In the genomic region with DNA sequence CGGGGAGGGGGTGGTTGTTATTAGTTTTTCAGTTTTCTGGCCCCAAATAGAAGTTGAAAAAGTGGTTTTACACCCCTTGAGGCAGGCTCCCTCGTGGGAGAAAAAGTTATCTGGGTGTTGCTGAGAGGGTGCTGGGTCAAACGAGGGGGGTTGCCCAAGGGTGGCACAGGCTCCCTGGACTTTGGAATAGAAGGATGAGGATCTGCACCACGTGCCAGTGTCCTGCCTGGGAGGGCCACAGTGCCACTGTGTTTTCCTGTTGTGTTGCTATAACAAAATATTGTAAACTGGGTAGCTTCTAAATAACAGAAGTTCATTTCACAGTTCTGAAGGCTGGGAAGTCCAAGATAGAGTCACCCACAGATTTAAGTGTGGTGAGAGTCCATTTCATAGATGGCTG, we compare ENCODE assay signal across 11 cellular contexts.
"Had no signal": no experiment of that assay in that cellular context is flagged by ENCODE, and none has a peak within 500 bp of the region (broad histone marks: within the 10 kb centered on the region; RNA-seq: fewer than 3 reads in every experiment).

No MANE protein-coding gene starts in this region.

- H3K9me3 ChIP-seq: adrenal gland, ascending aorta, body of pancreas, breast epithelium had no signal

- H3K4me1 ChIP-seq: adrenal gland, body of pancreas, breast epithelium had no signal

- ATAC-seq: activated naive CD4-positive, alpha-beta T cell treated with anti-CD3 and anti-CD28 coated beads, Interleukin-2, amount 50 U/mL, for 72 hours; activated naive CD8-positive, alpha-beta T cell treated with anti-CD3 and anti-CD28 coated beads, Interleukin-2, amount 50 U/mL, for 24 hours; activated T-cell treated with anti-CD3 and anti-CD28 coated beads, Interleukin-2, amount 50 U/mL, for 4 hours; activated T-cell treated with anti-CD3 and anti-CD28 coated beads, Interleukin-2, amount 50 U/mL, for 72 hours; activated T-helper 17 cell treated with anti-CD3 and anti-CD28 coated beads, Interleukin-2, amount 50 U/mL, for 72 hours; body of pancreas had no signal

- H3K27me3 ChIP-seq: adrenal gland, ascending aorta, body of pancreas, breast epithelium, cardiac muscle cell had no signal

- H3K27ac ChIP-seq: adrenal gland, ascending aorta, body of pancreas, brain microvascular endothelial cell, breast epithelium, cardiac muscle cell had no signal

- H3K36me3 ChIP-seq: adrenal gland, ascending aorta, brain microvascular endothelial cell, breast epithelium, cardiac muscle cell had no signal

- H3K4me3 ChIP-seq: adrenal gland, ascending aorta, body of pancreas, breast epithelium, cardiac muscle cell had no signal
